Comparison of ENCODE assay signal across 9 cellular contexts in genomic region chr7:156158693-156159092, GRCh38.
"Had no signal": no experiment of that assay in that cellular context is flagged by ENCODE, and none has a peak within 500 bp of the region (broad histone marks: within the 10 kb centered on the region; RNA-seq: fewer than 3 reads in every experiment).

No MANE protein-coding gene starts in this region.

- H3K9me3 ChIP-seq: HAP-1 had no signal

- H3K4me3 Mint-ChIP-seq: HFFc6, IgD-negative memory B cell had no signal

- H3K27me3 Mint-ChIP-seq: IgD-negative memory B cell had no signal

- H3K27ac ChIP-seq: GM23248, HL-60 had no signal

- DNase-seq: GM23248, GOT3, H7, HFFc6 had no signal

- ATAC-seq: HCT116, HepG2 had no signal

- H3K4me3 ChIP-seq: GM23248, HAP-1 had no signal

- H3K27ac Mint-ChIP-seq: HFFc6, IgD-negative memory B cell had no signal

- H3K36me3 ChIP-seq: HAP-1 had no signal

- H3K4me1 ChIP-seq: HAP-1 had no signal
